9 cellular contexts compared by ENCODE assay signal in the genomic region with DNA sequence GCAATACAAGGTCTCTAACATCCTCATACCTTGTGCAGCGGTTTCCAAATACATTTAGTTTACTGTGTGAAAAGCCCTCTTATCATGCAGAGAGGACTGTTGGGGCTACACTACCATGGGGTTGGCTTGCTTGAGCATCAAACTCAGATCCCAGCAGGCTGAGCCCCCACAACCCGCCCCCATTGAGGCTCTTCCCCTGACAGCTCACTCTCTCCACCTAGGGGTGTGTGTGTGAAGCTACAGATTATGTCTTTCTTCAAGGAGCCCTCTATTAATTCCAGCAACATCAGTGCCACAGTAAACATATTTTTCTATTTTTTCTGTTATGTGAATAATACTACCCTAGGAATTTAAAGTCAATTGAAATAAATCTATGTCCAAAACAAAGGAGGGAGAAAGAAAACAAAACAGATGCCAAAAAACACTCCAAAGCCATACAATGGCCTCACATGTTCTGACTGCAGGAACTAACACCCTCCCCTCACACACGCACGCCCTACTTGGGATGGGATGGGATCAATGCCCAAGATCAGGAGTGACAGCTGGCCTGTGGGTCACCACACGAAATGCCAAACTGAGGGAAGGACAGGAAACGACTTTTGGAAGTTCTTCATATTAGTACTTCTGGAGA. TPM values are rescaled to one million over a fixed set of nuclear protein-coding genes. Genes with fewer than 3 reads are reported as not detected.
DNase-seq lines count a peak whose midpoint lies in the region; ATAC-seq and TF ChIP-seq lines count a peak whose summit lies in the region.
"Had no signal": no experiment of that assay in that cellular context is flagged by ENCODE, and none has a peak within 500 bp of the region (broad histone marks: within the 10 kb centered on the region; RNA-seq: fewer than 3 reads in every experiment).

No MANE protein-coding gene starts in this region.

- WGBS in smooth muscle cell (ENCODE audit: low lambda C conversion rate), result 58% methylated on average over 6 of the region's 6 CpGs

- intact Hi-C loops in activated CD8-positive, alpha-beta T cell treated with anti-CD3 and anti-CD28 coated beads for 36 hours (cut with micrococcal nuclease), result loop anchor here (10.0 kb wide), 1 partner anchor 364 kb away; a partner anchor contains a TSS
- intact Hi-C loops in dorsolateral prefrontal cortex (cut with DNase I), result no loop called here

- DNase-seq in activated CD8-positive, alpha-beta T cell treated with anti-CD3 and anti-CD28 coated beads for 36 hours, result no peak
- no peak for DNase-seq in activated CD8-positive, alpha-beta T cell treated with anti-CD3 and anti-CD28 coated beads, Interleukin-2, amount 10 ng/mL, durations not matched to agents 7 days and 5 days
- DNase-seq in NAMALWA (ENCODE audit: low spot score) (peak; percentile 59), dorsolateral prefrontal cortex (no peak), smooth muscle cell (lab: John Stamatoyannopoulos, UW; ENCODE audit: unreplicated experiment) (no peak), amniotic stem cell (lab: John Stamatoyannopoulos, UW) (no peak)
- DNase-seq in stimulated activated CD8-positive, alpha-beta memory T cell treated with anti-CD3 and anti-CD28 coated beads, Interleukin-4, amount 100 ng/mL, for 48 hours, result no peak
- DNase-seq: activated B cell treated with CpG ODN at 0.5 μM for 24 hours had no signal

- no peaks in the 10 kb centered on the region for H3K36me3 ChIP-seq in smooth muscle cell (ENCODE audit: low read depth)

- H3K27ac ChIP-seq in dorsolateral prefrontal cortex, result no peak overlapping the region
- no peak overlapping the region for H3K27ac ChIP-seq in smooth muscle cell (ENCODE audit: low read depth)

- H3K9me3 Mint-ChIP-seq in activated CD8-positive, alpha-beta T cell treated with anti-CD3 and anti-CD28 coated beads for 36 hours, result no peaks in the 10 kb centered on the region
- no peaks in the 10 kb centered on the region for H3K9me3 Mint-ChIP-seq in activated CD8-positive, alpha-beta T cell treated with anti-CD3 and anti-CD28 coated beads, Interleukin-2, amount 10 ng/mL, durations not matched to agents 7 days and 5 days (ENCODE audit: insufficient read depth)
- H3K9me3 Mint-ChIP-seq: activated B cell treated with CpG ODN at 0.5 μM for 24 hours had no signal

- H2AFZ ChIP-seq in smooth muscle cell (ENCODE audit: low read depth), result no peak overlapping the region

- peak; percentile 49 for ATAC-seq in activated CD8-positive, alpha-beta T cell treated with anti-CD3 and anti-CD28 coated beads for 36 hours
- no peak for ATAC-seq in activated CD8-positive, alpha-beta T cell treated with anti-CD3 and anti-CD28 coated beads, Interleukin-2, amount 10 ng/mL, durations not matched to agents 7 days and 5 days
- no peak for ATAC-seq in GM21825 (IDR thresholded peaks at IDR 0.05; ENCODE audit: unreplicated experiment)

- H3K9ac ChIP-seq in smooth muscle cell (ENCODE audit: low read depth), result no peak overlapping the region

- H3K27ac Mint-ChIP-seq in activated CD8-positive, alpha-beta T cell treated with anti-CD3 and anti-CD28 coated beads for 36 hours, result no peak overlapping the region
- H3K27ac Mint-ChIP-seq in activated CD8-positive, alpha-beta T cell treated with anti-CD3 and anti-CD28 coated beads, Interleukin-2, amount 10 ng/mL, durations not matched to agents 7 days and 5 days, result no peak overlapping the region
- H3K27ac Mint-ChIP-seq: activated B cell treated with CpG ODN at 0.5 μM for 24 hours had no signal

- H3K27me3 ChIP-seq in dorsolateral prefrontal cortex (peaks cover 0 to 11% (median 0%) of the 10 kb centered on the region in 45 donors), smooth muscle cell (ENCODE audit: low read depth) (no peaks in the 10 kb centered on the region)

- H3F3A ChIP-seq in smooth muscle cell (ENCODE audit: low read depth), result no peaks in the 10 kb centered on the region

- H3K27me3 Mint-ChIP-seq in activated CD8-positive, alpha-beta T cell treated with anti-CD3 and anti-CD28 coated beads for 36 hours, result peaks cover 10% of the 10 kb centered on the region
- peaks cover 4% of the 10 kb centered on the region for H3K27me3 Mint-ChIP-seq in activated CD8-positive, alpha-beta T cell treated with anti-CD3 and anti-CD28 coated beads, Interleukin-2, amount 10 ng/mL, durations not matched to agents 7 days and 5 days (ENCODE audit: low read depth)

- TF ChIP-seq CTCF in activated CD8-positive, alpha-beta T cell treated with anti-CD3 and anti-CD28 coated beads for 36 hours (IDR thresholded peaks at IDR 0.05), result peak; percentile 44
- TF ChIP-seq CTCF in dorsolateral prefrontal cortex (IDR thresholded peaks at IDR 0.05 in 54 of 56, conservative IDR thresholded peaks at IDR 0.05 in 2 of 56; ENCODE audit: low read depth in 1 of 56, partially characterized antibody in 56 of 56) (peak in 32 of 56 donors; percentile 8 to 47 (median 28)), smooth muscle cell (IDR thresholded peaks at IDR 0.05; ENCODE audit: borderline replicate concordance, insufficient read depth, poor library complexity, severe bottlenecking) (peak; percentile 46)

- no peaks in the 10 kb centered on the region for H3K79me2 ChIP-seq in smooth muscle cell (ENCODE audit: low read depth)

- H3K4me3 Mint-ChIP-seq in activated CD8-positive, alpha-beta T cell treated with anti-CD3 and anti-CD28 coated beads for 36 hours, result no peak overlapping the region
- no peak overlapping the region for H3K4me3 Mint-ChIP-seq in activated CD8-positive, alpha-beta T cell treated with anti-CD3 and anti-CD28 coated beads, Interleukin-2, amount 10 ng/mL, durations not matched to agents 7 days and 5 days
- H3K4me3 Mint-ChIP-seq: activated B cell treated with CpG ODN at 0.5 μM for 24 hours had no signal

- no peaks in the 10 kb centered on the region for H3K4me1 ChIP-seq in smooth muscle cell (ENCODE audit: low read depth)

- CTCF ChIA-PET in activated CD8-positive, alpha-beta T cell treated with anti-CD3 and anti-CD28 coated beads for 36 hours (lab: Charles Lee), result interaction anchor here (1.0 to 1.4 kb wide), 3 partner anchors 21 to 45 kb away, joined by 3 to 5 read pairs (median 4); no protein-coding TSS in a partner anchor
- CTCF ChIA-PET in activated CD8-positive, alpha-beta T cell treated with anti-CD3 and anti-CD28 coated beads, Interleukin-2, amount 10 ng/mL, durations not matched to agents 7 days and 5 days (lab: Charles Lee), result interaction anchor here (1.0 to 1.3 kb wide), 4 partner anchors 9 to 24 kb away, joined by 3 to 4 read pairs (median 3); no protein-coding TSS in a partner anchor

- H3K36me3 Mint-ChIP-seq in activated CD8-positive, alpha-beta T cell treated with anti-CD3 and anti-CD28 coated beads for 36 hours (ENCODE audit: low read depth), result no peaks in the 10 kb centered on the region
- no peaks in the 10 kb centered on the region for H3K36me3 Mint-ChIP-seq in activated CD8-positive, alpha-beta T cell treated with anti-CD3 and anti-CD28 coated beads, Interleukin-2, amount 10 ng/mL, durations not matched to agents 7 days and 5 days (ENCODE audit: low read depth)

- H3K4me3 ChIP-seq in dorsolateral prefrontal cortex (no peak overlapping the region), smooth muscle cell (no peak overlapping the region)

- H3K9me3 ChIP-seq in smooth muscle cell (replicated peaks; ENCODE audit: low read depth), result no peaks in the 10 kb centered on the region

- no peak overlapping the region for H3K4me2 ChIP-seq in smooth muscle cell

- H3K4me1 Mint-ChIP-seq in activated CD8-positive, alpha-beta T cell treated with anti-CD3 and anti-CD28 coated beads for 36 hours (ENCODE audit: low read depth), result no peaks in the 10 kb centered on the region
- no peaks in the 10 kb centered on the region for H3K4me1 Mint-ChIP-seq in activated CD8-positive, alpha-beta T cell treated with anti-CD3 and anti-CD28 coated beads, Interleukin-2, amount 10 ng/mL, durations not matched to agents 7 days and 5 days (ENCODE audit: low read depth)
- H3K4me1 Mint-ChIP-seq: activated B cell treated with CpG ODN at 0.5 μM for 24 hours had no signal

- POLR2A ChIA-PET in activated CD8-positive, alpha-beta T cell treated with anti-CD3 and anti-CD28 coated beads for 36 hours (lab: Charles Lee), result no interaction called here
- POLR2A ChIA-PET in activated CD8-positive, alpha-beta T cell treated with anti-CD3 and anti-CD28 coated beads, Interleukin-2, amount 10 ng/mL, durations not matched to agents 7 days and 5 days (lab: Charles Lee), result no interaction called here

- no peaks in the 10 kb centered on the region for H4K20me1 ChIP-seq in smooth muscle cell (ENCODE audit: low read depth)

RNA-seq across cellular contexts. Expression of a gene that starts 14.7 kb away (rescaled TPM):
- not detected for total RNA-seq in activated CD8-positive, alpha-beta T cell treated with anti-CD3 and anti-CD28 coated beads for 36 hours
- not detected for total RNA-seq in activated CD8-positive, alpha-beta T cell treated with anti-CD3 and anti-CD28 coated beads, Interleukin-2, amount 10 ng/mL, durations not matched to agents 7 days and 5 days
- total RNA-seq in dorsolateral prefrontal cortex (not detected), smooth muscle cell (not detected in 2 replicates)
- 0.15 and 0.29 TPM in 2 replicates for polyA plus RNA-seq in smooth muscle cell
- total RNA-seq: activated B cell treated with CpG ODN at 0.5 μM for 24 hours had no signal
